8 cellular contexts compared by ENCODE assay signal in genomic region chr19:1864480-1865171, GRCh38. TPM values are rescaled to one million over a fixed set of nuclear protein-coding genes. Genes with fewer than 3 reads are reported as not detected.
DNase-seq lines count a peak whose midpoint lies in the region; ATAC-seq and TF ChIP-seq lines count a peak whose summit lies in the region.

No MANE protein-coding gene starts in this region.

- H3K4me1 ChIP-seq in left lung: peaks cover 20 to 39% of the 10 kb centered on the region in 2 donors

- POLR2A ChIA-PET in CD4-positive, alpha-beta T cell (lab: Charles Lee): interaction anchor here (0.6 to 3.6 kb wide), 10 partner anchors 9 to 79 kb away, joined by 3 to 41 read pairs (median 4); partner anchors contain the start of gene ABHD17A

- peak overlapping the region; percentile 67 for H3K27ac ChIP-seq in CD4-positive, alpha-beta T cell (ENCODE audit: low read depth, low read length)
- H3K27ac ChIP-seq in WERI-Rb-1: peak overlapping the region; percentile 97
- H3K27ac ChIP-seq in left lung: peak overlapping the region; percentile 84 to 98

- peak in 7 of 10 experiments; percentile 36 to 64 (median 49) for DNase-seq in CD4-positive, alpha-beta T cell
- DNase-seq in GM19240 (ENCODE audit: insufficient read length, low spot score) (peak; percentile 90), WERI-Rb-1 (peak; percentile 88), left lung (peak; percentile 81 to 96), OCI-M2 (lab: John Stamatoyannopoulos, UW; ENCODE audit: unreplicated experiment) (no peak)
- no peak for DNase-seq in Jurkat, Clone E6-1 (ENCODE audit: low read depth, low spot score)
- peak in 2 of 3 experiments; percentile 37 to 55 for DNase-seq in stimulated activated CD4-positive, alpha-beta T cell treated with anti-CD3 and anti-CD28 coated beads, TNF-alpha, amount 100 ng/mL, for 4 hours (ENCODE audit: low read depth in 3 of 3)

- peaks cover 36% of the 10 kb centered on the region for H3K4me1 Mint-ChIP-seq in CD4-positive, alpha-beta T cell (ENCODE audit: low read depth)
- H3K4me1 Mint-ChIP-seq in dendritic cell treated with granulocyte-macrophage colony-stimulating factor and Interleukin-4, amounts not matched to agents 40 ng/mL and 50 ng/mL, for 4 days (ENCODE audit: low read depth): peaks cover 35% of the 10 kb centered on the region

- H3K9me3 ChIP-seq in CD4-positive, alpha-beta T cell (ENCODE audit: control insufficient read depth, low read length): no peaks in the 10 kb centered on the region
- H3K9me3 ChIP-seq in WERI-Rb-1 (ENCODE audit: severe bottlenecking): peaks cover 2% of the 10 kb centered on the region
- no peaks in the 10 kb centered on the region for H3K9me3 ChIP-seq in left lung

- H3K4me3 Mint-ChIP-seq in CD4-positive, alpha-beta T cell: peak overlapping the region; percentile 90
- H3K4me3 Mint-ChIP-seq in dendritic cell treated with granulocyte-macrophage colony-stimulating factor and Interleukin-4, amounts not matched to agents 40 ng/mL and 50 ng/mL, for 4 days: peak overlapping the region; percentile 87

- no peaks in the 10 kb centered on the region for H3K9me3 Mint-ChIP-seq in CD4-positive, alpha-beta T cell
- no peaks in the 10 kb centered on the region for H3K9me3 Mint-ChIP-seq in dendritic cell treated with granulocyte-macrophage colony-stimulating factor and Interleukin-4, amounts not matched to agents 40 ng/mL and 50 ng/mL, for 4 days

- TF ChIP-seq CTCF in CD4-positive, alpha-beta T cell (IDR thresholded peaks at IDR 0.05): peak; percentile 74
- peak; percentile 89 for TF ChIP-seq CTCF in WERI-Rb-1 (IDR thresholded peaks at IDR 0.05; ENCODE audit: low read depth, low read length)
- peak; percentile 65 to 93 for TF ChIP-seq CTCF in left lung (IDR thresholded peaks at IDR 0.05)

- ATAC-seq in CD4-positive, alpha-beta T cell (ENCODE audit: poor library complexity): no peak
- peak; percentile 72 for ATAC-seq in left lung

- no peaks in the 10 kb centered on the region for H3K27me3 ChIP-seq in CD4-positive, alpha-beta T cell (ENCODE audit: control insufficient read depth, insufficient read depth, low read length)
- no peaks in the 10 kb centered on the region for H3K27me3 ChIP-seq in WERI-Rb-1 (ENCODE audit: insufficient read depth, low read depth, severe bottlenecking)
- H3K27me3 ChIP-seq in left lung: no peaks in the 10 kb centered on the region

- H3K36me3 ChIP-seq in WERI-Rb-1 (no peaks in the 10 kb centered on the region), left lung (peaks cover 0 to 9% of the 10 kb centered on the region in 2 donors)

- peak overlapping the region; percentile 70 for H3K4me3 ChIP-seq in Jurkat, Clone E6-1 (ENCODE audit: low read length)
- peak overlapping the region; percentile 68 for H3K4me3 ChIP-seq in WERI-Rb-1 (ENCODE audit: low read depth, low read length)
- H3K4me3 ChIP-seq in left lung: peak overlapping the region; percentile 72 to 78

- CTCF ChIA-PET in CD4-positive, alpha-beta T cell (lab: Charles Lee): interaction anchor here (0.6 to 1.5 kb wide), 13 partner anchors 8 to 84 kb away, joined by 3 to 23 read pairs (median 4); no protein-coding TSS in a partner anchor

- no peaks in the 10 kb centered on the region for H3K27me3 Mint-ChIP-seq in CD4-positive, alpha-beta T cell
- no peaks in the 10 kb centered on the region for H3K27me3 Mint-ChIP-seq in dendritic cell treated with granulocyte-macrophage colony-stimulating factor and Interleukin-4, amounts not matched to agents 40 ng/mL and 50 ng/mL, for 4 days

- H3K36me3 Mint-ChIP-seq in CD4-positive, alpha-beta T cell (ENCODE audit: low read depth): peaks cover 21% of the 10 kb centered on the region
- H3K36me3 Mint-ChIP-seq in dendritic cell treated with granulocyte-macrophage colony-stimulating factor and Interleukin-4, amounts not matched to agents 40 ng/mL and 50 ng/mL, for 4 days (ENCODE audit: low read depth): peaks cover 31% of the 10 kb centered on the region

- peak overlapping the region; percentile 63 for H3K27ac Mint-ChIP-seq in CD4-positive, alpha-beta T cell
- H3K27ac Mint-ChIP-seq in dendritic cell treated with granulocyte-macrophage colony-stimulating factor and Interleukin-4, amounts not matched to agents 40 ng/mL and 50 ng/mL, for 4 days: peak overlapping the region; percentile 93

- intact Hi-C loops in CD4-positive, alpha-beta T cell (cut with DNase I, micrococcal nuclease): loop anchor here (1.0 to 5.0 kb wide), 5 partner anchors 11 to 233 kb away; partner anchors contain the start of genes ADAT3 (in 2 of the 2), SCAMP4 (in 2 of the 2), ABHD17A (in 1 of the 2) and IZUMO4 (in 1 of the 2)
- intact Hi-C loops in dendritic cell treated with granulocyte-macrophage colony-stimulating factor and Interleukin-4, amounts not matched to agents 40 ng/mL and 50 ng/mL, for 4 days (cut with micrococcal nuclease): loop anchor here (1.0 to 5.0 kb wide), 2 partner anchors 12 to 33 kb away; no protein-coding TSS in a partner anchor
- intact Hi-C loops in left lung (cut with DNase I): no loop called here

RNA-seq across cellular contexts. Expression of gene KLF16, which starts 1.2 kb away (rescaled TPM):
- total RNA-seq in CD4-positive, alpha-beta T cell: 10 to 100 TPM; 83.8 to 89.2 TPM
- polyA plus RNA-seq in Jurkat, Clone E6-1 (2012; ENCODE audit: insufficient read depth, insufficient read length): 17.6 TPM
- total RNA-seq in left lung: 10 to 100 TPM; 18.5 to 28.8 TPM

RNA-seq across cellular contexts. Expression of gene REXO1, which starts 16.3 kb away (rescaled TPM):
- 100 to 1,000 TPM; 106 to 114 TPM for total RNA-seq in CD4-positive, alpha-beta T cell
- polyA plus RNA-seq in Jurkat, Clone E6-1 (2012; ENCODE audit: insufficient read depth, insufficient read length): 27.1 TPM
- 10 to 100 TPM; 20.3 to 30.8 TPM for total RNA-seq in left lung

RNA-seq across cellular contexts. Expression of gene ABHD17A, which starts 20.7 kb away (rescaled TPM):
- total RNA-seq in CD4-positive, alpha-beta T cell: 100 to 1,000 TPM; 156 to 172 TPM
- polyA plus RNA-seq in Jurkat, Clone E6-1 (2012; ENCODE audit: insufficient read depth, insufficient read length): 78.0 TPM
- total RNA-seq in left lung: 10 to 100 TPM; 70.2 to 72.7 TPM

RNA-seq across cellular contexts. Expression of gene ADAT3, which starts 40.6 kb away (rescaled TPM):
- total RNA-seq in CD4-positive, alpha-beta T cell: 1 to 10 TPM; 7.9 to 8.2 TPM
- 3.6 TPM for polyA plus RNA-seq in Jurkat, Clone E6-1 (2012; ENCODE audit: insufficient read depth, insufficient read length)
- 1 to 10 TPM; 7.2 to 9.4 TPM for total RNA-seq in left lung

RNA-seq across cellular contexts. Expression of gene SCAMP4, which starts 40.6 kb away (rescaled TPM):
- total RNA-seq in CD4-positive, alpha-beta T cell: 10 to 100 TPM; 12.7 to 15.4 TPM
- polyA plus RNA-seq in Jurkat, Clone E6-1 (2012; ENCODE audit: insufficient read depth, insufficient read length): 33.1 TPM
- total RNA-seq in left lung: 10 to 100 TPM; 75.4 to 86.6 TPM

Comparison
In these comparisons a context has a peak if more than half of its experiments do, and no peak if none do; other contexts are left out.
1. DNase-seq: peak in CD4-positive, alpha-beta T cell (7 of 10), GM19240 (single experiment), WERI-Rb-1 (single experiment), left lung (2 of 2) and stimulated activated CD4-positive, alpha-beta T cell treated with anti-CD3 and anti-CD28 coated beads, TNF-alpha, amount 100 ng/mL, for 4 hours (2 of 3); none in Jurkat, Clone E6-1 (single experiment) and OCI-M2 (single experiment).
2. intact Hi-C loops: an anchor here in CD4-positive, alpha-beta T cell (1.0 to 5.0 kb wide) and dendritic cell treated with granulocyte-macrophage colony-stimulating factor and Interleukin-4, amounts not matched to agents 40 ng/mL and 50 ng/mL, for 4 days (1.0 to 5.0 kb wide); none called in left lung.
3. Peak in every context shown above with its lines, with median percentiles within 50 percentile points of each other: H3K27ac ChIP-seq, CTCF ChIP-seq and H3K4me3 ChIP-seq.